In the genomic region with DNA sequence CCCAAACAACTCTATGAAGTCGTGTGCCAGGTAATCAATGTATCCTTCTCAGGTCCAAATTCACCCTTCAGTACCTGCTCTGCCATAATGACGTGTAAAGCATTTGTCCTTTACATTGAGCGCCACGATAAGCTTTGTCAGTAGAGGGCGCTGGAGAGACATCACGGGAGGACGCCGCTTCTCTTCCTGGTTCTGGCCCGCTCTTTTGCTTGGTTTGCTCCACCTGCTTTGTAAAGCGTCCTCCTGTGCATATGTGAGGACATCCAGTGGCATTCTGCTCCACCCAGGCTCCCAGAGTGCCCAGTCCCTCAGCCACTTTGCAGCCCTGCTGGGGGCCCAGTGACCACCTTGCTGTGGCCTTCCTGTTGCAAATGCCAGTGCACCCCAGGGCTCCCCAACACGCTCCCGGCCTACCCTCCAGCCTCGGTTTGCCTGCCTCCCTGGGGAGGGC, we compare ENCODE assay signal across 8 cellular contexts.
DNase-seq lines count a peak whose midpoint lies in the region; ATAC-seq and TF ChIP-seq lines count a peak whose summit lies in the region.

No MANE protein-coding gene starts in this region.

- TF ChIP-seq CTCF in mucosa of descending colon (IDR thresholded peaks at IDR 0.05): peak; percentile 21
- no peak for TF ChIP-seq CTCF in coronary artery (IDR thresholded peaks at IDR 0.05)

- DNase-seq in EH (ENCODE audit: low read depth): peak; percentile 7
- DNase-seq in NCI-H2107 treated with DMSO at 0.1 percent for 48 hours (lab: John Stamatoyannopoulos, UW; ENCODE audit: unreplicated experiment): peak; percentile 44
- DNase-seq in activated naive CD8-positive, alpha-beta T cell treated with anti-CD3 and anti-CD28 coated beads, Interleukin-2, amount 10 ng/mL, durations not matched to agents 7 days and 5 days: peak; percentile 40
- peak in 2 of 3 donors; percentile 37 to 68 for DNase-seq in mucosa of descending colon
- DNase-seq in coronary artery (ENCODE audit: low spot score): no peak
- no peak for DNase-seq in NCI-H2029 treated with DMSO at 0.1 percent for 48 hours (lab: John Stamatoyannopoulos, UW)

- H3K4me1 ChIP-seq in mucosa of descending colon (ENCODE audit: low read depth): no peaks in the 10 kb centered on the region

- POLR2A ChIA-PET in activated naive CD8-positive, alpha-beta T cell treated with anti-CD3 and anti-CD28 coated beads, Interleukin-2, amount 10 ng/mL, durations not matched to agents 7 days and 5 days (lab: Charles Lee): no interaction called here

- H3K36me3 Mint-ChIP-seq in activated naive CD8-positive, alpha-beta T cell treated with anti-CD3 and anti-CD28 coated beads, Interleukin-2, amount 10 ng/mL, durations not matched to agents 7 days and 5 days: no peaks in the 10 kb centered on the region

- no peaks in the 10 kb centered on the region for H3K9me3 ChIP-seq in mucosa of descending colon

- no peaks in the 10 kb centered on the region for H3K4me1 Mint-ChIP-seq in activated naive CD8-positive, alpha-beta T cell treated with anti-CD3 and anti-CD28 coated beads, Interleukin-2, amount 10 ng/mL, durations not matched to agents 7 days and 5 days

- no peaks in the 10 kb centered on the region for H3K9me3 Mint-ChIP-seq in activated naive CD8-positive, alpha-beta T cell treated with anti-CD3 and anti-CD28 coated beads, Interleukin-2, amount 10 ng/mL, durations not matched to agents 7 days and 5 days

- no peak overlapping the region for H3K27ac Mint-ChIP-seq in activated naive CD8-positive, alpha-beta T cell treated with anti-CD3 and anti-CD28 coated beads, Interleukin-2, amount 10 ng/mL, durations not matched to agents 7 days and 5 days

- H3K27ac ChIP-seq in coronary artery: no peak overlapping the region

- H3K4me3 Mint-ChIP-seq in activated naive CD8-positive, alpha-beta T cell treated with anti-CD3 and anti-CD28 coated beads, Interleukin-2, amount 10 ng/mL, durations not matched to agents 7 days and 5 days: no peak overlapping the region

- ATAC-seq in GM21528 (IDR thresholded peaks at IDR 0.05; ENCODE audit: low FRiP score, unreplicated experiment) (peak; percentile 70), mucosa of descending colon (peak; percentile 75), HG02610 (IDR thresholded peaks at IDR 0.05; ENCODE audit: unreplicated experiment) (no peak)
- peak; percentile 63 for ATAC-seq in activated naive CD8-positive, alpha-beta T cell treated with anti-CD3 and anti-CD28 coated beads, Interleukin-2, amount 10 ng/mL, durations not matched to agents 7 days and 5 days (ENCODE audit: low read depth)

- intact Hi-C loops in mucosa of descending colon (cut with DNase I, micrococcal nuclease): no loop called here

- no peaks in the 10 kb centered on the region for H3K36me3 ChIP-seq in mucosa of descending colon (ENCODE audit: low read depth)

- peaks cover 9% of the 10 kb centered on the region for H3K27me3 Mint-ChIP-seq in activated naive CD8-positive, alpha-beta T cell treated with anti-CD3 and anti-CD28 coated beads, Interleukin-2, amount 10 ng/mL, durations not matched to agents 7 days and 5 days

- H3K4me3 ChIP-seq in mucosa of descending colon: no peak overlapping the region
- no peak overlapping the region for H3K4me3 ChIP-seq in coronary artery

Comparison
In these comparisons a context has a peak if more than half of its experiments do, and no peak if none do; other contexts are left out.
1. DNase-seq: peak in EH (single experiment), NCI-H2107 treated with DMSO at 0.1 percent for 48 hours (single experiment), activated naive CD8-positive, alpha-beta T cell treated with anti-CD3 and anti-CD28 coated beads, Interleukin-2, amount 10 ng/mL, durations not matched to agents 7 days and 5 days (single experiment) and mucosa of descending colon (2 of 3); none in coronary artery (single experiment) and NCI-H2029 treated with DMSO at 0.1 percent for 48 hours (single experiment).